In genomic region chr10:48811917-48812316, GRCh38 we compare ENCODE assay signal across 16 cellular contexts.
"Had no signal": no experiment of that assay in that cellular context is flagged by ENCODE, and none has a peak within 500 bp of the region (broad histone marks: within the 10 kb centered on the region; RNA-seq: fewer than 3 reads in every experiment).

No MANE protein-coding gene starts in this region.

- DNase-seq: activated CD4-positive, alpha-beta T cell treated with anti-CD3 and anti-CD28 coated beads, Interleukin-2, amount 50 U/mL, for 1 hour; activated CD8-positive, alpha-beta memory T cell treated with anti-CD3 and anti-CD28 coated beads for 24 hours; activated gamma-delta T cell treated with Interleukin-2 at 50 U/mL for 16 hours; anterior cingulate cortex; dermis blood vessel endothelial cell; effector memory CD8-positive, alpha-beta T cell; foreskin melanocyte; heart left ventricle; naive thymus-derived CD8-positive, alpha-beta T cell; pancreas; sigmoid colon; stimulated activated CD4-positive, alpha-beta T cell treated with anti-CD3 and anti-CD28 coated beads, Interleukin-12 subunit alpha, Interleukin-12 subunit beta, amount 100 ng/mL, for 4 hours; stimulated activated CD4-positive, alpha-beta T cell treated with anti-CD3 and anti-CD28 coated beads, Interleukin-2, amount 100 ng/mL, for 24 hours had no signal

- ATAC-seq: effector memory CD8-positive, alpha-beta T cell; heart left ventricle; naive thymus-derived CD8-positive, alpha-beta T cell; pancreas had no signal

- H3K9me3 ChIP-seq: heart left ventricle, pancreas, sigmoid colon, tibial nerve, vagina had no signal

- H3K36me3 ChIP-seq: heart left ventricle, pancreas, sigmoid colon, tibial nerve, vagina had no signal

- H3K4me3 ChIP-seq: heart left ventricle, pancreas, sigmoid colon, tibial nerve, vagina had no signal

- H3K27me3 ChIP-seq: heart left ventricle, pancreas, sigmoid colon, tibial nerve, vagina had no signal

- H3K4me1 ChIP-seq: pancreas, sigmoid colon, vagina had no signal

- H3K27ac ChIP-seq: pancreas, sigmoid colon, tibial nerve, vagina had no signal

- FAIRE-seq: bronchial epithelial cell, pancreas had no signal
